17 cellular contexts compared by ENCODE assay signal in genomic region chr22:36948273-36949055, GRCh38. TPM values are rescaled to one million over a fixed set of nuclear protein-coding genes. Genes with fewer than 3 reads are reported as not detected.
"Had no signal": no experiment of that assay in that cellular context is flagged by ENCODE, and none has a peak within 500 bp of the region (broad histone marks: within the 10 kb centered on the region; RNA-seq: fewer than 3 reads in every experiment).

No MANE protein-coding gene starts in this region.

- H3K4me1 Mint-ChIP-seq: activated CD4-positive, alpha-beta T cell treated with anti-CD3 and anti-CD28 coated beads, Interleukin-2, amount 10 ng/mL, durations not matched to agents 24 days and 14 days; brain; endodermal cell; immature natural killer cell had no signal

- H3K27ac Mint-ChIP-seq: activated B cell treated with CpG ODN at 0.5 μM for 24 hours; activated CD4-positive, alpha-beta T cell treated with anti-CD3 and anti-CD28 coated beads, Interleukin-2, amount 10 ng/mL, durations not matched to agents 24 days and 14 days; brain; dendritic cell treated with granulocyte-macrophage colony-stimulating factor and Interleukin-4, amounts not matched to agents 40 ng/mL and 50 ng/mL, for 4 days; endodermal cell; immature natural killer cell; stimulated activated naive CD8-positive, alpha-beta T cell treated with anti-CD3 and anti-CD28 coated beads, Interleukin-15, Interleukin-2, amounts not matched to agents 100 ng/mL and 50 ng/mL, for 24 hours had no signal

- H3K9me3 Mint-ChIP-seq: activated B cell treated with CpG ODN at 0.5 μM for 24 hours; activated CD4-positive, alpha-beta T cell treated with anti-CD3 and anti-CD28 coated beads, Interleukin-2, amount 10 ng/mL, durations not matched to agents 24 days and 14 days; dendritic cell treated with granulocyte-macrophage colony-stimulating factor and Interleukin-4, amounts not matched to agents 40 ng/mL and 50 ng/mL, for 4 days; immature natural killer cell; stimulated activated naive CD8-positive, alpha-beta T cell treated with anti-CD3 and anti-CD28 coated beads, Interleukin-15, Interleukin-2, amounts not matched to agents 100 ng/mL and 50 ng/mL, for 24 hours had no signal

- H3K4me3 Mint-ChIP-seq: activated B cell treated with CpG ODN at 0.5 μM for 24 hours; activated CD4-positive, alpha-beta T cell treated with anti-CD3 and anti-CD28 coated beads, Interleukin-2, amount 10 ng/mL, durations not matched to agents 24 days and 14 days; brain; dendritic cell treated with granulocyte-macrophage colony-stimulating factor and Interleukin-4, amounts not matched to agents 40 ng/mL and 50 ng/mL, for 4 days; endodermal cell; immature natural killer cell; stimulated activated naive CD8-positive, alpha-beta T cell treated with anti-CD3 and anti-CD28 coated beads, Interleukin-15, Interleukin-2, amounts not matched to agents 100 ng/mL and 50 ng/mL, for 24 hours had no signal

- H3K36me3 Mint-ChIP-seq: brain, immature natural killer cell had no signal

- FAIRE-seq: TTC549 had no signal

- H3K27me3 Mint-ChIP-seq: stimulated activated naive CD8-positive, alpha-beta T cell treated with anti-CD3 and anti-CD28 coated beads, Interleukin-15, Interleukin-2, amounts not matched to agents 100 ng/mL and 50 ng/mL, for 24 hours had no signal

- DNase-seq: activated B cell treated with CpG ODN at 0.5 μM for 24 hours; activated CD4-positive, alpha-beta T cell treated with anti-CD3 and anti-CD28 coated beads, Interleukin-2, amount 10 ng/mL, durations not matched to agents 24 days and 14 days; activated naive CD4-positive, alpha-beta T cell treated with anti-CD3 and anti-CD28 coated beads, Interleukin-2, amount 50 U/mL, for 16 hours; activated T-cell treated with anti-CD3 and anti-CD28 coated beads, Interleukin-2, amount 50 U/mL, for 1 hour; adrenal gland; cerebellar nuclear complex; endodermal cell; foreskin keratinocyte; immature natural killer cell; left colon; stimulated activated CD4-positive, alpha-beta T cell treated with anti-CD3 and anti-CD28 coated beads, Interleukin-15, amount 100 ng/mL, for 24 hours; stimulated activated CD4-positive, alpha-beta T cell treated with anti-CD3 and anti-CD28 coated beads, Interleukin-4, amount 100 ng/mL, for 24 hours; testis had no signal

RNA-seq across cellular contexts. Expression of gene CSF2RB, which starts 35.0 kb away (rescaled TPM):
- total RNA-seq: endodermal cell, foreskin keratinocyte had no signal
